8 cellular contexts compared by ENCODE assay signal in genomic region chr4:105473340-105474109, GRCh38. TPM values are rescaled to one million over a fixed set of nuclear protein-coding genes. Genes with fewer than 3 reads are reported as not detected.
A peak's percentile ranks its signal among the peaks of the same experiment; 100 is the strongest.
DNase-seq lines count a peak whose midpoint lies in the region; ATAC-seq and TF ChIP-seq lines count a peak whose summit lies in the region.

Gene PPA2, minus strand, starts transcription at chr4:105474062. Its CDS starts 12 bp downstream, at chr4:105474050.

- TF ChIP-seq CTCF in astrocyte of the cerebellum (IDR thresholded peaks at IDR 0.05; ENCODE audit: low read depth, low read length, missing control alignments), result no peak

- H3K36me3 ChIP-seq in aorta (ENCODE audit: control insufficient read depth in 1 of 2, insufficient read depth in 2 of 2, low read length in 1 of 2), result no peaks in the 10 kb centered on the region

- no peaks in the 10 kb centered on the region for H3K27me3 ChIP-seq in aorta (ENCODE audit: control insufficient read depth in 1 of 2, insufficient read depth in 2 of 2, low read length in 1 of 2)

- DNase-seq in NCI-H1436 treated with DMSO at 0.1 percent for 48 hours (lab: John Stamatoyannopoulos, UW), result peak; percentile 14
- DNase-seq in T-helper 9 cell, result peak; percentile 60
- DNase-seq in astrocyte of the cerebellum (ENCODE audit: low read depth), result peak; percentile 74
- peak; percentile 66 for DNase-seq in hepatic stellate cell (ENCODE audit: low spot score)
- DNase-seq in renal cortical epithelial cell (ENCODE audit: low read depth), result peak; percentile 79
- DNase-seq in aorta, result peak; percentile 94 to 96

- ATAC-seq in GM18502 (IDR thresholded peaks at IDR 0.05; ENCODE audit: poor library complexity, unreplicated experiment), result peak; percentile 87
- ATAC-seq in HG02852 (IDR thresholded peaks at IDR 0.05; ENCODE audit: unreplicated experiment), result peak; percentile 81
- peak; percentile 99 for ATAC-seq in aorta (ENCODE audit: low FRiP score)

- no peaks in the 10 kb centered on the region for H3K9me3 ChIP-seq in aorta (ENCODE audit: control insufficient read depth, low read length)

- peak within 1 kb of the TSS; percentile 89 for H3K4me3 ChIP-seq in astrocyte of the cerebellum (ENCODE audit: low read depth, low read length)
- peak within 1 kb of the TSS; percentile 67 to 92 for H3K4me3 ChIP-seq in aorta (ENCODE audit: low read length in 2 of 2)

- intact Hi-C loops in aorta (cut with DNase I), result loop anchor here in 1 of 2 donors (1.0 to 5.0 kb wide), 2 partner anchors 281 to 332 kb away; no protein-coding TSS in a partner anchor

- peaks cover 2% of the 10 kb centered on the region in 2 donors for H3K4me1 ChIP-seq in aorta (ENCODE audit: control insufficient read depth in 1 of 2, insufficient read depth in 2 of 2, low read length in 2 of 2)

- WGBS in aorta, 2 donors, result 0% methylated on average over 60 to 73 of the region's 73 CpGs

- in situ Hi-C loops in astrocyte of the cerebellum (cut with HindIII; ENCODE audit: low sequenced_read_pairs), result no loop called here

- H3K27ac ChIP-seq in aorta (ENCODE audit: low read depth in 1 of 2, low read length in 2 of 2), result peak within 1 kb of the TSS; percentile 87 to 97

RNA-seq across cellular contexts. Expression of gene PPA2, which starts in this region (rescaled TPM):
- total RNA-seq in renal cortical epithelial cell, result 117 and 129 TPM in 2 replicates
- total RNA-seq in aorta, result 10 to 100 TPM; 62.5 to 65.2 TPM
- 10 to 100 TPM; 52.3 to 68.9 TPM for polyA plus RNA-seq in aorta

Comparison
In these comparisons a context has a peak if more than half of its experiments do, and no peak if none do; other contexts are left out.
1. Peak in every context shown above with its lines: DNase-seq, ATAC-seq, H3K4me3 ChIP-seq and H3K27ac ChIP-seq.
2. DNase-seq: peak in every context shown above with its lines; median percentile 95 in aorta; 79 in renal cortical epithelial cell; 74 in astrocyte of the cerebellum; 66 in hepatic stellate cell; 60 in T-helper 9 cell; 14 in NCI-H1436 treated with DMSO at 0.1 percent for 48 hours.